In the genomic region with DNA sequence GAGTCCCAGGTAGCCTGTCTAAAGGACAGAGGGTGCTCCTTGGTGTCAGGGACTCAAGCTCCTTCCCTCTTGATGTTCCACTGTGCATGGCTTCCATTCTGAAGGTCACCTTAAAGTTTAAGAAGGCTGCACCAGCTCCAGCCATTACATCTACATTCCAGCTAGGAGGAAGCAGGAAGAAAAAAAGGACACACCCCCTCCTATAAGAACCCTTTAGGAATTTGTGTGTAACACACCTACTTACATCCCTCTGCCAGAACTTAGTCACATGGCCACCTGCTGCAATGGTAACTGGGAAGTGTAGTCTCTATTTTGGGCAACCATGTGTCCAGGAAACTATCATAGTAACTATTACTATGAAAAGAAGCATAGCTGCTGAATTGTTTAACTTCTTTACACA, we compare ENCODE assay signal across 2 cellular contexts.
TF ChIP-seq lines count a peak whose summit lies in the region.

No MANE protein-coding gene starts in this region.

TF ChIP-seq in HEK293, 187 proteins besides CTCF, POLR2A, EP300 and RAD21 (continued from another document):
- TF ChIP-seq ZNF548 (tag by site-specific recombination; IDR thresholded peaks at IDR 0.05) = no peak
- TF ChIP-seq ZSCAN23 (tag by site-specific recombination; IDR thresholded peaks at IDR 0.05) = no peak
- TF ChIP-seq ZNF366 (tag by site-specific recombination; conservative IDR thresholded peaks at IDR 0.05) = no peak
- TF ChIP-seq SETDB1 (IDR thresholded peaks at IDR 0.05; ENCODE audit: insufficient read length, low read length) = peak; percentile 89
- TF ChIP-seq KLF10 (tag by site-specific recombination; IDR thresholded peaks at IDR 0.05) = peak; percentile 68
- no peak for TF ChIP-seq ZBTB7A (tag by site-specific recombination; IDR thresholded peaks at IDR 0.05; ENCODE audit: low read depth)
- TF ChIP-seq YY1 (tag by site-specific recombination; IDR thresholded peaks at IDR 0.05) = no peak
- no peak for TF ChIP-seq ZFP41 (tag by site-specific recombination; IDR thresholded peaks at IDR 0.05; ENCODE audit: borderline replicate concordance)
- no peak for TF ChIP-seq ZNF202 (tag by site-specific recombination; IDR thresholded peaks at IDR 0.05; ENCODE audit: borderline replicate concordance)
- TF ChIP-seq ZXDB (tag by site-specific recombination; IDR thresholded peaks at IDR 0.05) = no peak
- TF ChIP-seq ZNF792 (tag by site-specific recombination; IDR thresholded peaks at IDR 0.05) = no peak
- no peak for TF ChIP-seq ZNF266 (tag by site-specific recombination; IDR thresholded peaks at IDR 0.05; ENCODE audit: low read depth)
- TF ChIP-seq OSR2 (tag by site-specific recombination; IDR thresholded peaks at IDR 0.05) = no peak
- 0 out of 2 replicates have a peak, but pooled peaks have one; percentile 25 for TF ChIP-seq KLF9 (tag by site-specific recombination; IDR thresholded peaks at IDR 0.05; ENCODE audit: low read depth)
TF ChIP-seq in HEK293: peak in this region for 3.

TF ChIP-seq in WTC11, 78 proteins besides CTCF, POLR2A, EP300 and RAD21 (continued from another document):
- TF ChIP-seq, protein P1, sequence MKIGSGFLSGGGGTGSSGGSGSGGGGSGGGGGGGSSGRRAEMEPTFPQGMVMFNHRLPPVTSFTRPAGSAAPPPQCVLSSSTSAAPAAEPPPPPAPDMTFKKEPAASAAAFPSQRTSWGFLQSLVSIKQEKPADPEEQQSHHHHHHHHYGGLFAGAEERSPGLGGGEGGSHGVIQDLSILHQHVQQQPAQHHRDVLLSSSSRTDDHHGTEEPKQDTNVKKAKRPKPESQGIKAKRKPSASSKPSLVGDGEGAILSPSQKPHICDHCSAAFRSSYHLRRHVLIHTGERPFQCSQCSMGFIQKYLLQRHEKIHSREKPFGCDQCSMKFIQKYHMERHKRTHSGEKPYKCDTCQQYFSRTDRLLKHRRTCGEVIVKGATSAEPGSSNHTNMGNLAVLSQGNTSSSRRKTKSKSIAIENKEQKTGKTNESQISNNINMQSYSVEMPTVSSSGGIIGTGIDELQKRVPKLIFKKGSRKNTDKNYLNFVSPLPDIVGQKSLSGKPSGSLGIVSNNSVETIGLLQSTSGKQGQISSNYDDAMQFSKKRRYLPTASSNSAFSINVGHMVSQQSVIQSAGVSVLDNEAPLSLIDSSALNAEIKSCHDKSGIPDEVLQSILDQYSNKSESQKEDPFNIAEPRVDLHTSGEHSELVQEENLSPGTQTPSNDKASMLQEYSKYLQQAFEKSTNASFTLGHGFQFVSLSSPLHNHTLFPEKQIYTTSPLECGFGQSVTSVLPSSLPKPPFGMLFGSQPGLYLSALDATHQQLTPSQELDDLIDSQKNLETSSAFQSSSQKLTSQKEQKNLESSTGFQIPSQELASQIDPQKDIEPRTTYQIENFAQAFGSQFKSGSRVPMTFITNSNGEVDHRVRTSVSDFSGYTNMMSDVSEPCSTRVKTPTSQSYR (CRISPR knock-in tag; IDR thresholded peaks at IDR 0.05) = no peak
- TF ChIP-seq, protein P2, sequence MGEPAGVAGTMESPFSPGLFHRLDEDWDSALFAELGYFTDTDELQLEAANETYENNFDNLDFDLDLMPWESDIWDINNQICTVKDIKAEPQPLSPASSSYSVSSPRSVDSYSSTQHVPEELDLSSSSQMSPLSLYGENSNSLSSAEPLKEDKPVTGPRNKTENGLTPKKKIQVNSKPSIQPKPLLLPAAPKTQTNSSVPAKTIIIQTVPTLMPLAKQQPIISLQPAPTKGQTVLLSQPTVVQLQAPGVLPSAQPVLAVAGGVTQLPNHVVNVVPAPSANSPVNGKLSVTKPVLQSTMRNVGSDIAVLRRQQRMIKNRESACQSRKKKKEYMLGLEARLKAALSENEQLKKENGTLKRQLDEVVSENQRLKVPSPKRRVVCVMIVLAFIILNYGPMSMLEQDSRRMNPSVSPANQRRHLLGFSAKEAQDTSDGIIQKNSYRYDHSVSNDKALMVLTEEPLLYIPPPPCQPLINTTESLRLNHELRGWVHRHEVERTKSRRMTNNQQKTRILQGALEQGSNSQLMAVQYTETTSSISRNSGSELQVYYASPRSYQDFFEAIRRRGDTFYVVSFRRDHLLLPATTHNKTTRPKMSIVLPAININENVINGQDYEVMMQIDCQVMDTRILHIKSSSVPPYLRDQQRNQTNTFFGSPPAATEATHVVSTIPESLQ (CRISPR knock-in tag; IDR thresholded peaks at IDR 0.05) = no peak
- TF ChIP-seq, protein P3, sequence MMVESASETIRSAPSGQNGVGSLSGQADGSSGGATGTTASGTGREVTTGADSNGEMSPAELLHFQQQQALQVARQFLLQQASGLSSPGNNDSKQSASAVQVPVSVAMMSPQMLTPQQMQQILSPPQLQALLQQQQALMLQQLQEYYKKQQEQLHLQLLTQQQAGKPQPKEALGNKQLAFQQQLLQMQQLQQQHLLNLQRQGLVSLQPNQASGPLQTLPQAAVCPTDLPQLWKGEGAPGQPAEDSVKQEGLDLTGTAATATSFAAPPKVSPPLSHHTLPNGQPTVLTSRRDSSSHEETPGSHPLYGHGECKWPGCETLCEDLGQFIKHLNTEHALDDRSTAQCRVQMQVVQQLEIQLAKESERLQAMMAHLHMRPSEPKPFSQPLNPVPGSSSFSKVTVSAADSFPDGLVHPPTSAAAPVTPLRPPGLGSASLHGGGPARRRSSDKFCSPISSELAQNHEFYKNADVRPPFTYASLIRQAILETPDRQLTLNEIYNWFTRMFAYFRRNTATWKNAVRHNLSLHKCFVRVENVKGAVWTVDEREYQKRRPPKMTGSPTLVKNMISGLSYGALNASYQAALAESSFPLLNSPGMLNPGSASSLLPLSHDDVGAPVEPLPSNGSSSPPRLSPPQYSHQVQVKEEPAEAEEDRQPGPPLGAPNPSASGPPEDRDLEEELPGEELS (CRISPR knock-in tag; IDR thresholded peaks at IDR 0.05) = no peak
TF ChIP-seq in WTC11: peak in this region for 3.
